In genomic region chr22:27903805-27904473, GRCh38 we compare ENCODE assay signal across 1 cellular context.
TF ChIP-seq lines count a peak whose summit lies in the region.

No MANE protein-coding gene starts in this region.

TF ChIP-seq in IMR-90, 13 proteins besides CTCF, POLR2A, EP300 and RAD21:
- TF ChIP-seq MAZ (IDR thresholded peaks at IDR 0.05; ENCODE audit: borderline replicate concordance, low read depth, low read length) (no peak), USF2 (IDR thresholded peaks at IDR 0.05; ENCODE audit: low read depth, low read length) (no peak), CHD1 (IDR thresholded peaks at IDR 0.05; ENCODE audit: low read depth, low read length) (no peak), CEBPB (IDR thresholded peaks at IDR 0.05; ENCODE audit: low read depth, low read length) (no peak), RCOR1 (IDR thresholded peaks at IDR 0.05; ENCODE audit: insufficient replicate concordance, low read length) (no peak), SMC3 (IDR thresholded peaks at IDR 0.05; ENCODE audit: low read depth, low read length) (no peak), MXI1 (IDR thresholded peaks at IDR 0.05; ENCODE audit: borderline replicate concordance, low read depth, low read length) (no peak), BHLHE40 (IDR thresholded peaks at IDR 0.05; ENCODE audit: low read depth, low read length) (no peak), ELK1 (IDR thresholded peaks at IDR 0.05; ENCODE audit: borderline replicate concordance, low read depth, low read length) (no peak), MAFK (IDR thresholded peaks at IDR 0.05; ENCODE audit: low read depth, low read length) (no peak), NFE2L2 (IDR thresholded peaks at IDR 0.05; ENCODE audit: low read depth, low read length) (no peak), FOS (IDR thresholded peaks at IDR 0.05; ENCODE audit: low read depth, low read length) (no peak), RFX5 (IDR thresholded peaks at IDR 0.05; ENCODE audit: low read depth, low read length) (no peak)
